20 cellular contexts compared by ENCODE assay signal in the genomic region with DNA sequence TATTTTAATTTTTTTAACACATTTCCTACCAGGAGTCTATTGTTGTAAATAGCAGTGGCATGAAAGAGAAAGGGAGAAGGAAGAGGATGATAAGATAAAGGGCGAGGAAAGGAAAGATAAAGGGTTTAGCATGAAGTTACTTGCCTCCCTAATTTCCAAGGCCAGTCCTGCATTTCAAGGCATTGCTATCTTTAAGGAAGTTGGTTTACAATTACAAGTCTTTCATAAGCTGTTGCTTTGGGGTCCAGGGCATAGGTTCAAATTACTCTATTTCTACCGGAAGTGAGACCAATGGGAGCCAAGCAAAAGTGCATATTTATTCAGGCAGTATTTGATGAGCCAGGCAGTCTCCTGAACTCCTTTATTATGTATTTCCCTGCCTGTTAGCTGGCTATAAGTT.
"Had no signal": no experiment of that assay in that cellular context is flagged by ENCODE, and none has a peak within 500 bp of the region (broad histone marks: within the 10 kb centered on the region; RNA-seq: fewer than 3 reads in every experiment).

No MANE protein-coding gene starts in this region.

- H3K27ac Mint-ChIP-seq: activated CD4-positive, alpha-beta memory T cell treated with anti-CD3 and anti-CD28 coated beads, Interleukin-2, amount 10 ng/mL, durations not matched to agents 7 days and 5 days; activated naive CD4-positive, alpha-beta T cell treated with anti-CD3 and anti-CD28 coated beads, Interleukin-2, amount 50 U/mL, for 72 hours; dendritic cell treated with granulocyte-macrophage colony-stimulating factor and Interleukin-4, amounts not matched to agents 40 ng/mL and 50 ng/mL, for 4 days; effector memory CD8-positive, alpha-beta T cell; nephron progenitor cell; progenitor cell of endocrine pancreas; stimulated activated naive CD8-positive, alpha-beta T cell treated with anti-CD3 and anti-CD28 coated beads, Interleukin-15, amount 100 ng/mL, for 72 hours had no signal

- H3K9me3 ChIP-seq: body of pancreas, gastrocnemius medialis, left ventricle myocardium inferior, right atrium auricular region, upper lobe of right lung had no signal

- H3K27ac ChIP-seq: body of pancreas, epithelial cell of prostate, gastrocnemius medialis, left ventricle myocardium inferior, right atrium auricular region, skin epidermis, upper lobe of right lung, WERI-Rb-1 had no signal

- H3K36me3 Mint-ChIP-seq: activated naive CD4-positive, alpha-beta T cell treated with anti-CD3 and anti-CD28 coated beads, Interleukin-2, amount 50 U/mL, for 72 hours had no signal

- H3K27me3 Mint-ChIP-seq: progenitor cell of endocrine pancreas had no signal

- H3K27me3 ChIP-seq: body of pancreas, gastrocnemius medialis, right atrium auricular region, upper lobe of right lung had no signal

- DNase-seq: activated CD4-positive, alpha-beta memory T cell treated with anti-CD3 and anti-CD28 coated beads, Interleukin-2, amount 10 ng/mL, durations not matched to agents 7 days and 5 days; activated effector memory CD4-positive, alpha-beta T cell treated with Interleukin-2 at 50 U/mL for 16 hours; activated T-cell treated with anti-CD3 and anti-CD28 coated beads, Interleukin-2, amount 50 U/mL, for 4 hours; amygdala; body of pancreas; central memory CD4-positive, alpha-beta T cell; effector memory CD8-positive, alpha-beta T cell; gastrocnemius medialis; islet precursor cell; left ventricle myocardium inferior; nephron progenitor cell; stimulated activated naive CD8-positive, alpha-beta T cell treated with anti-CD3 and anti-CD28 coated beads, Interleukin-15, amount 100 ng/mL, for 72 hours; upper lobe of right lung; WERI-Rb-1 had no signal

- H3K4me1 ChIP-seq: body of pancreas, gastrocnemius medialis, left ventricle myocardium inferior, right atrium auricular region, upper lobe of right lung had no signal

- H3K4me3 Mint-ChIP-seq: activated CD4-positive, alpha-beta memory T cell treated with anti-CD3 and anti-CD28 coated beads, Interleukin-2, amount 10 ng/mL, durations not matched to agents 7 days and 5 days; activated T-cell treated with anti-CD3 and anti-CD28 coated beads, Interleukin-2, amount 50 U/mL, for 4 hours; dendritic cell treated with granulocyte-macrophage colony-stimulating factor and Interleukin-4, amounts not matched to agents 40 ng/mL and 50 ng/mL, for 4 days; effector memory CD8-positive, alpha-beta T cell; nephron progenitor cell; stimulated activated naive CD8-positive, alpha-beta T cell treated with anti-CD3 and anti-CD28 coated beads, Interleukin-15, amount 100 ng/mL, for 72 hours had no signal

- ATAC-seq: activated naive CD4-positive, alpha-beta T cell treated with anti-CD3 and anti-CD28 coated beads, Interleukin-2, amount 50 U/mL, for 72 hours; activated T-cell treated with anti-CD3 and anti-CD28 coated beads, Interleukin-2, amount 50 U/mL, for 4 hours; body of pancreas; effector memory CD8-positive, alpha-beta T cell; gastrocnemius medialis; stimulated activated naive CD8-positive, alpha-beta T cell treated with anti-CD3 and anti-CD28 coated beads, Interleukin-15, amount 100 ng/mL, for 72 hours; upper lobe of right lung had no signal

- H3K4me3 ChIP-seq: body of pancreas, gastrocnemius medialis, left ventricle myocardium inferior, right atrium auricular region, skin epidermis, upper lobe of right lung had no signal

- H3K4me1 Mint-ChIP-seq: activated CD4-positive, alpha-beta memory T cell treated with anti-CD3 and anti-CD28 coated beads, Interleukin-2, amount 10 ng/mL, durations not matched to agents 7 days and 5 days; stimulated activated naive CD8-positive, alpha-beta T cell treated with anti-CD3 and anti-CD28 coated beads, Interleukin-15, amount 100 ng/mL, for 72 hours had no signal

- H3K36me3 ChIP-seq: gastrocnemius medialis, left ventricle myocardium inferior, right atrium auricular region, upper lobe of right lung, WERI-Rb-1 had no signal

- H3K9me3 Mint-ChIP-seq: activated CD4-positive, alpha-beta memory T cell treated with anti-CD3 and anti-CD28 coated beads, Interleukin-2, amount 10 ng/mL, durations not matched to agents 7 days and 5 days; activated naive CD4-positive, alpha-beta T cell treated with anti-CD3 and anti-CD28 coated beads, Interleukin-2, amount 50 U/mL, for 72 hours; activated T-cell treated with anti-CD3 and anti-CD28 coated beads, Interleukin-2, amount 50 U/mL, for 4 hours; dendritic cell treated with granulocyte-macrophage colony-stimulating factor and Interleukin-4, amounts not matched to agents 40 ng/mL and 50 ng/mL, for 4 days; effector memory CD8-positive, alpha-beta T cell; nephron progenitor cell; stimulated activated naive CD8-positive, alpha-beta T cell treated with anti-CD3 and anti-CD28 coated beads, Interleukin-15, amount 100 ng/mL, for 72 hours had no signal
